ENCODE assay signal across 2 cellular contexts in the genomic region with DNA sequence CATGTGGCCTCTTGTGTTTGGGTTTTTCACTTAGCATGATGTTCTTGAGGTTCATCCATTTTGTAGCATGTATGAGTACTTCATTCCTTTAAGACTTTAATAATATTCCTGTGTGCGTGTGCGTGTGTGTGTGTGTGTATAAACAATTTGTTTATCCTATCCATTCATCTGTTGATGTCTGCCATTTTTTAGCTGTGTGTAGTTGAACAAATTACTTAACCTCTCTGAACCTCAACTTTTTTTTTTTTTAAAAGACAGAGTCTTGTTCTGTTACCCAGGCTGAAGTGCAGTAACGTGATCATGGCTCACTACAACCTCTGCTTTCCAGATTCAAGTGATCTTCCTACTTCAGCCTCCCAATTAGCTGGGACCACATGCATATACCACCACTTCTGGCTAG.
TF ChIP-seq lines count a peak whose summit lies in the region.

No MANE protein-coding gene starts in this region.

TF ChIP-seq in HEK293T, 16 proteins besides CTCF, POLR2A, EP300 and RAD21:
- peak; percentile 56; the same call in 1 of the 2 replicates for TF ChIP-seq ZNF384 (IDR thresholded peaks at IDR 0.05)
- TF ChIP-seq ELF4 (IDR thresholded peaks at IDR 0.05), result no peak
- TF ChIP-seq CTBP1 (IDR thresholded peaks at IDR 0.05; ENCODE audit: borderline replicate concordance), result no peak

TF ChIP-seq in K562, 482 proteins besides CTCF, POLR2A, EP300 and RAD21:
- TF ChIP-seq RBM25 (IDR thresholded peaks at IDR 0.05; ENCODE audit: low read depth, low read length, severe bottlenecking) (peak; percentile 65), TOE1 (IDR thresholded peaks at IDR 0.05; ENCODE audit: borderline replicate concordance) (no peak), TOE1 (CRISPR knock-in tag; IDR thresholded peaks at IDR 0.05; ENCODE audit: borderline replicate concordance, low read depth) (no peak), RBM15 (IDR thresholded peaks at IDR 0.05; ENCODE audit: insufficient read depth, low read length) (no peak), CEBPB (tag; IDR thresholded peaks at IDR 0.05) (no peak), BCOR (IDR thresholded peaks at IDR 0.05) (peak; percentile 66), MCM2 (IDR thresholded peaks at IDR 0.05; ENCODE audit: low read depth) (no peak)
